ENCODE assay signal across 8 cellular contexts in the genomic region with DNA sequence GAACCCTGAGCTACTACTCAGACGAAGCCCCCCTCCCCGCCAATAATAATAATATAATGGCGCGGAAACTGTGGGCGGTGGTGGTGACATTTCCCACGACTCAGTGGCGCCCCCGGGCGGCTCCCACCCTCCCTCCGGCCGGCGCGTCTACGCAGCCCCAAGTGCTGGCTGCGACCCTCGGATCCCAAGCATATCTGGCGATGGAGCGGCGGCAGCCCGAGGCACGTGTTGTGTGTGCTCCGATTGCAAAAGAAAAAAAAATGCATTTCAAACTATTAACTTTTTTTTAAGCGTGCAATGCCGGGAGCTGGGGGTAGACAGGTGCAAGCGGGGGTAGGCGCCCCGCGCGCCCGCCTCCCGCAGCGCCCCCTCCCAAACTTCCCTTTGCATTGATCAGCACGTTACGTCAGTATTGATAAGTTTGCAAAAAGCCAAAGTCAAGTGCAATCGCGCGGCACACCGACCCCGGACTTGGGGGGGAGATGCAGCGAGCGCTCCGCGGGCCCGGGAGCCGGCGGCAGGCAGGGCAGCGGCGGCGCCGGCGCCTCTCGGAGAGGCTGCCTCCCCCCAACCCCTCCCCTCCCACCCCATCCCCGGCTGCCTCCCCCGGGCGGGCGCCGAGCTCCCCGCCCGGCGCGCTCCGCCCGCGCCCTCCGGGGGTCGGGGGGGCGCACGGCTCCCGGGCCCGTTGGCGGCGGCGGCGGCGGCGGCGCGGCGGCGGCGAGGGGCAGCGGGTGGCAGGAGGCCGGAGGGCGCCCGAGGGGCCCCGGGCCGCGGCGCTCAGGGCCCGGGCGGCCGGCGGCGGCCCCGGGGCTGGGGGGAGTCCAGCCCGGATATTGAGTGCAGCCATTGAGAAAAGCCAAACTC. TPM values are rescaled to one million over a fixed set of nuclear protein-coding genes. Genes with fewer than 3 reads are reported as not detected.
DNase-seq lines count a peak whose midpoint lies in the region; ATAC-seq and TF ChIP-seq lines count a peak whose summit lies in the region.

No MANE protein-coding gene starts in this region.

- H2BK15ac ChIP-seq in mesendoderm (replicated peaks; ENCODE audit: low read depth) = no peak overlapping the region

- no peak overlapping the region for H2AK5ac ChIP-seq in mesendoderm (ENCODE audit: low read length)

- H2BK5ac ChIP-seq in mesendoderm (ENCODE audit: low read length) = no peak overlapping the region

- no peaks in the 10 kb centered on the region for H3K36me3 ChIP-seq in CD8-positive, alpha-beta memory T cell (ENCODE audit: insufficient read depth, low read length)
- no peaks in the 10 kb centered on the region for H3K36me3 ChIP-seq in mesendoderm (ENCODE audit: control insufficient read depth, insufficient read depth, low read length)

- H3K4me3 Mint-ChIP-seq in CD8-positive, alpha-beta memory T cell = peak overlapping the region in 4 of 7 donors; percentile 20 to 47 (median 38)
- H3K4me3 Mint-ChIP-seq in HFFc6 = no peak overlapping the region
- peak overlapping the region; percentile 49 for H3K4me3 Mint-ChIP-seq in activated naive CD8-positive, alpha-beta T cell

- TF ChIP-seq CTCF in HFFc6 (IDR thresholded peaks at IDR 0.05) = peak; percentile 21; the same call in 1 of the 2 replicates

- ATAC-seq in GM21619 (IDR thresholded peaks at IDR 0.05; ENCODE audit: unreplicated experiment) = no peak
- no peak for ATAC-seq in HG03457 (IDR thresholded peaks at IDR 0.05; ENCODE audit: unreplicated experiment)

- peak in 1 of 5 donors; percentile 7 for DNase-seq in CD8-positive, alpha-beta memory T cell
- DNase-seq in HFFc6 (no peak), mesendoderm (peak; percentile 59), AG08396 (ENCODE audit: low spot score) (no peak), substantia nigra (lab: John Stamatoyannopoulos, UW) (no peak)

- H3K18ac ChIP-seq in mesendoderm (ENCODE audit: low read length) = peak overlapping the region; percentile 99

- no peaks in the 10 kb centered on the region for H3K36me3 Mint-ChIP-seq in CD8-positive, alpha-beta memory T cell
- no peaks in the 10 kb centered on the region for H3K36me3 Mint-ChIP-seq in HFFc6 (ENCODE audit: low read depth)
- H3K36me3 Mint-ChIP-seq in activated naive CD8-positive, alpha-beta T cell = peaks cover 4% of the 10 kb centered on the region

- no peaks in the 10 kb centered on the region for H3K9me3 Mint-ChIP-seq in CD8-positive, alpha-beta memory T cell
- H3K9me3 Mint-ChIP-seq in HFFc6 = no peaks in the 10 kb centered on the region
- H3K9me3 Mint-ChIP-seq in activated naive CD8-positive, alpha-beta T cell (ENCODE audit: low read depth) = no peaks in the 10 kb centered on the region

- no peak overlapping the region for H4K8ac ChIP-seq in mesendoderm (ENCODE audit: low read depth, low read length)

- H3K4me2 ChIP-seq in mesendoderm (ENCODE audit: low read length) = peak overlapping the region; percentile 68

- H3K4me3 ChIP-seq in CD8-positive, alpha-beta memory T cell (ENCODE audit: low read length) = no peak overlapping the region
- peak overlapping the region; percentile 63 for H3K4me3 ChIP-seq in mesendoderm (ENCODE audit: low read length)

- CTCF ChIA-PET in CD8-positive, alpha-beta memory T cell (lab: Charles Lee) = interaction anchor here (1.1 kb wide), 1 partner anchor 14 kb away, joined by 3 read pairs; no protein-coding TSS in a partner anchor

- H3K4me1 ChIP-seq in CD8-positive, alpha-beta memory T cell (ENCODE audit: insufficient read depth, low read length) = peaks cover 24% of the 10 kb centered on the region
- H3K4me1 ChIP-seq in mesendoderm (ENCODE audit: control insufficient read depth, low read depth, low read length) = peaks cover 6% of the 10 kb centered on the region

- no peak overlapping the region for H3K23ac ChIP-seq in mesendoderm (ENCODE audit: low read length)

- H3K27me3 ChIP-seq in CD8-positive, alpha-beta memory T cell (ENCODE audit: insufficient read depth, low read length, poor library complexity, severe bottlenecking) = peaks cover 57% of the 10 kb centered on the region
- H3K27me3 ChIP-seq in mesendoderm (ENCODE audit: insufficient read depth, low read length, poor library complexity) = no peaks in the 10 kb centered on the region

- no peak overlapping the region for H4K5ac ChIP-seq in mesendoderm (ENCODE audit: low read length)

- no peaks in the 10 kb centered on the region for H3K79me1 ChIP-seq in mesendoderm (ENCODE audit: low read length)

- H2BK120ac ChIP-seq in mesendoderm (ENCODE audit: low read depth, low read length) = no peak overlapping the region

- peak overlapping the region; percentile 67 for H3K9ac ChIP-seq in mesendoderm (ENCODE audit: low read length)

- peak overlapping the region; percentile 76 for H3K4ac ChIP-seq in mesendoderm (ENCODE audit: low read depth, low read length)

- peaks cover 16 to 36% (median 18%) of the 10 kb centered on the region in 3 donors for H3K4me1 Mint-ChIP-seq in CD8-positive, alpha-beta memory T cell
- H3K4me1 Mint-ChIP-seq in HFFc6 (ENCODE audit: low read depth) = no peaks in the 10 kb centered on the region
- H3K4me1 Mint-ChIP-seq in activated naive CD8-positive, alpha-beta T cell (ENCODE audit: low read depth) = peaks cover 22% of the 10 kb centered on the region

- WGBS in mesendoderm (ENCODE audit: extremely low coverage, insufficient coverage, low lambda C conversion rate) = no CpG with 5 or more reads among the region's 96 CpGs

- peaks cover 40 to 75% of the 10 kb centered on the region in 2 donors for H3K27me3 Mint-ChIP-seq in CD8-positive, alpha-beta memory T cell
- H3K27me3 Mint-ChIP-seq in HFFc6 (ENCODE audit: insufficient read depth) = peaks cover 31% of the 10 kb centered on the region
- peaks cover 33% of the 10 kb centered on the region for H3K27me3 Mint-ChIP-seq in activated naive CD8-positive, alpha-beta T cell

- no peaks in the 10 kb centered on the region for H3K79me2 ChIP-seq in mesendoderm (ENCODE audit: control insufficient read depth, insufficient read depth, low read length)

- no peak overlapping the region for H3K27ac Mint-ChIP-seq in CD8-positive, alpha-beta memory T cell
- no peak overlapping the region for H3K27ac Mint-ChIP-seq in HFFc6
- H3K27ac Mint-ChIP-seq in activated naive CD8-positive, alpha-beta T cell = no peak overlapping the region

- peak overlapping the region; percentile 85 for H3K56ac ChIP-seq in mesendoderm (ENCODE audit: low read length)

- no peaks in the 10 kb centered on the region for H3K9me3 ChIP-seq in CD8-positive, alpha-beta memory T cell (ENCODE audit: low read length)

- POLR2A ChIA-PET in CD8-positive, alpha-beta memory T cell (lab: Charles Lee) = no interaction called here

- H3K27ac ChIP-seq in CD8-positive, alpha-beta memory T cell (ENCODE audit: low read depth, low read length) = no peak overlapping the region
- H3K27ac ChIP-seq in mesendoderm (ENCODE audit: low read depth, low read length) (no peak overlapping the region), substantia nigra (ENCODE audit: low read depth, low read length, poor library complexity, severe bottlenecking) (no peak overlapping the region)

RNA-seq across cellular contexts. Expression of a gene that starts 0.5 kb away (rescaled TPM):
- total RNA-seq in CD8-positive, alpha-beta memory T cell = not detected
- not detected for polyA plus RNA-seq in CD8-positive, alpha-beta memory T cell
- total RNA-seq in HFFc6 (2021; fragmentation: NEBNext Ultra II Directional; extraction: Animal tissue kit (Norgen Biotek cat#: 25700)) = not detected
- polyA plus RNA-seq in mesendoderm (2013, experiment 1 of 2) = 2.2 TPM
- polyA plus RNA-seq in mesendoderm (2013, experiment 2 of 2) = 2.2 TPM
